In the genomic region with DNA sequence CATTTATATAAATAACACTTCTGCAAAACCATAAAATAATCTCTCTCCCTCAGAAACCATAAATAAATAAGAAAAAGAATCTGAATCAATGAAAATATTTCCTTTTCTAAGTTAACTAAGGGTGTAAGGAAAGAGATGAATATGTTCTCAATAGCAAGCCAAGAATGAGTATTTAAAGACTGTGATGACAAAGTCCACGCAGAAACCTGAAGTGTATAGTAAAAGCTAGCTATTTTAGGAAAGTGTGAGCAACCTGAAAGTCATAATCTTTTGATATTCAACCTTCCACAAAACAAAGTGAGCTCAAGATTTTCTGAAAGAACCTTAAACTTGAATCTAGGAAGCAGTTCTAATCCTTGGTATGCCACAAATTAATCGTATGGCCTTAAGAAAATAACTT, we compare ENCODE assay signal across 15 cellular contexts. TPM values are rescaled to one million over a fixed set of nuclear protein-coding genes. Genes with fewer than 3 reads are reported as not detected.
DNase-seq lines count a peak whose midpoint lies in the region; ATAC-seq and TF ChIP-seq lines count a peak whose summit lies in the region.
"Had no signal": no experiment of that assay in that cellular context is flagged by ENCODE, and none has a peak within 500 bp of the region (broad histone marks: within the 10 kb centered on the region; RNA-seq: fewer than 3 reads in every experiment).

No MANE protein-coding gene starts in this region.

- no peaks in the 10 kb centered on the region for H3K36me3 ChIP-seq in OCI-LY7 (ENCODE audit: insufficient read depth, low read length)

- no peaks in the 10 kb centered on the region for H4K20me1 ChIP-seq in OCI-LY7 (ENCODE audit: insufficient read depth, low read length)

- intact Hi-C loops in OCI-LY7 (cut with micrococcal nuclease; ENCODE audit: unreplicated experiment) = no loop called here

- peak overlapping the region; percentile 20; the same call in 1 of the 2 replicates for H2AFZ ChIP-seq in OCI-LY7 (ENCODE audit: low read length)

- H3K4me3 ChIP-seq in OCI-LY7 (ENCODE audit: low read depth, low read length, poor library complexity, severe bottlenecking) = no peak overlapping the region

- no peaks in the 10 kb centered on the region for H3K9me3 ChIP-seq in OCI-LY7 (ENCODE audit: low read length)
- H3K9me3 ChIP-seq: Caco-2 had no signal

- POLR2A ChIA-PET in OCI-LY7 (lab: Charles Lee) = interaction anchor here (1.4 to 1.9 kb wide), 3 partner anchors 10 to 42 kb away, joined by 4 to 7 read pairs (median 4); no protein-coding TSS in a partner anchor

- peaks cover 5% of the 10 kb centered on the region for H3K36me3 Mint-ChIP-seq in activated naive CD8-positive, alpha-beta T cell
- H3K36me3 Mint-ChIP-seq in activated naive CD8-positive, alpha-beta T cell treated with anti-CD3 and anti-CD28 coated beads, Interleukin-2, amount 50 U/mL, for 24 hours (ENCODE audit: low read depth) = no peaks in the 10 kb centered on the region
- no peaks in the 10 kb centered on the region for H3K36me3 Mint-ChIP-seq in stimulated activated effector memory CD8-positive, alpha-beta T cell treated with anti-CD3 and anti-CD28 coated beads, Interleukin-12 subunit alpha, Interleukin-12 subunit beta, amount 100 ng/mL, for 72 hours

- no peaks in the 10 kb centered on the region for H3K79me2 ChIP-seq in OCI-LY7 (ENCODE audit: insufficient read depth, low read depth, low read length)

- DNase-seq in activated naive CD8-positive, alpha-beta T cell treated with anti-CD3 and anti-CD28 coated beads, Interleukin-2, amount 50 U/mL, for 24 hours = no peak
- no peak for DNase-seq in OCI-LY7 (ENCODE audit: low spot score)
- DNase-seq in stimulated activated effector memory CD8-positive, alpha-beta T cell treated with anti-CD3 and anti-CD28 coated beads, Interleukin-12 subunit alpha, Interleukin-12 subunit beta, amount 100 ng/mL, for 72 hours (ENCODE audit: low spot score in 2 of 2) = no peak
- DNase-seq in NCI-H2107 treated with DMSO at 0.1 percent for 48 hours (lab: John Stamatoyannopoulos, UW; ENCODE audit: unreplicated experiment) = no peak
- no peak for DNase-seq in SKM-1 treated with dmso at 0.1 percent for 144 hours (lab: John Stamatoyannopoulos, UW; ENCODE audit: unreplicated experiment)
- DNase-seq in germinal center (ENCODE audit: low spot score) = no peak
- DNase-seq: AML-193; Caco-2; CD4-positive, alpha-beta T cell; DMS79; GDM1; H9; IMR-90 had no signal

- no peaks in the 10 kb centered on the region for H3K9me3 Mint-ChIP-seq in activated naive CD8-positive, alpha-beta T cell (ENCODE audit: low read depth)
- H3K9me3 Mint-ChIP-seq in activated naive CD8-positive, alpha-beta T cell treated with anti-CD3 and anti-CD28 coated beads, Interleukin-2, amount 50 U/mL, for 24 hours = peaks cover 3% of the 10 kb centered on the region
- no peaks in the 10 kb centered on the region for H3K9me3 Mint-ChIP-seq in stimulated activated effector memory CD8-positive, alpha-beta T cell treated with anti-CD3 and anti-CD28 coated beads, Interleukin-12 subunit alpha, Interleukin-12 subunit beta, amount 100 ng/mL, for 72 hours
- H3K9me3 Mint-ChIP-seq: CD4-positive, alpha-beta T cell; H9 had no signal

- no peak overlapping the region for H3K4me2 ChIP-seq in OCI-LY7 (ENCODE audit: low read length)

- CTCF ChIA-PET in OCI-LY7 (lab: Charles Lee; ENCODE audit: unreplicated experiment) = no interaction called here

- no peaks in the 10 kb centered on the region for H3K4me1 ChIP-seq in OCI-LY7 (ENCODE audit: insufficient read depth, low read length, poor library complexity, severe bottlenecking)
- H3K4me1 ChIP-seq: Caco-2 had no signal

- no TSS peak for BruUV-seq in OCI-LY7 (replicated peaks; lab: Mats Ljungman, UMichigan)

- no peaks in the 10 kb centered on the region for H3K27me3 Mint-ChIP-seq in activated naive CD8-positive, alpha-beta T cell
- no peaks in the 10 kb centered on the region for H3K27me3 Mint-ChIP-seq in activated naive CD8-positive, alpha-beta T cell treated with anti-CD3 and anti-CD28 coated beads, Interleukin-2, amount 50 U/mL, for 24 hours

- peaks cover 24% of the 10 kb centered on the region for H3K4me1 Mint-ChIP-seq in activated naive CD8-positive, alpha-beta T cell (ENCODE audit: low read depth)
- H3K4me1 Mint-ChIP-seq in activated naive CD8-positive, alpha-beta T cell treated with anti-CD3 and anti-CD28 coated beads, Interleukin-2, amount 50 U/mL, for 24 hours = peaks cover 17% of the 10 kb centered on the region
- no peaks in the 10 kb centered on the region for H3K4me1 Mint-ChIP-seq in stimulated activated effector memory CD8-positive, alpha-beta T cell treated with anti-CD3 and anti-CD28 coated beads, Interleukin-12 subunit alpha, Interleukin-12 subunit beta, amount 100 ng/mL, for 72 hours
- H3K4me1 Mint-ChIP-seq: H9 had no signal

- TF ChIP-seq CTCF in OCI-LY7 (conservative IDR thresholded peaks at IDR 0.05; ENCODE audit: low read length) = no peak

- no peak overlapping the region for H3K27ac ChIP-seq in OCI-LY7 (ENCODE audit: low read depth, low read length, poor library complexity, severe bottlenecking)
- H3K27ac ChIP-seq: C4-2B had no signal

- H3K4me3 Mint-ChIP-seq in activated naive CD8-positive, alpha-beta T cell = no peak overlapping the region
- H3K4me3 Mint-ChIP-seq in activated naive CD8-positive, alpha-beta T cell treated with anti-CD3 and anti-CD28 coated beads, Interleukin-2, amount 50 U/mL, for 24 hours = no peak overlapping the region
- H3K4me3 Mint-ChIP-seq in stimulated activated effector memory CD8-positive, alpha-beta T cell treated with anti-CD3 and anti-CD28 coated beads, Interleukin-12 subunit alpha, Interleukin-12 subunit beta, amount 100 ng/mL, for 72 hours = no peak overlapping the region
- H3K4me3 Mint-ChIP-seq: CD4-positive, alpha-beta T cell; H9 had no signal

- H3K9me2 ChIP-seq in OCI-LY7 (ENCODE audit: insufficient read depth, low read length) = no peaks in the 10 kb centered on the region

- no peak for ATAC-seq in activated naive CD8-positive, alpha-beta T cell treated with anti-CD3 and anti-CD28 coated beads, Interleukin-2, amount 50 U/mL, for 24 hours
- ATAC-seq in stimulated activated effector memory CD8-positive, alpha-beta T cell treated with anti-CD3 and anti-CD28 coated beads, Interleukin-12 subunit alpha, Interleukin-12 subunit beta, amount 100 ng/mL, for 72 hours = peak; percentile 79

- H3K27ac Mint-ChIP-seq in activated naive CD8-positive, alpha-beta T cell = peak overlapping the region; percentile 41
- no peak overlapping the region for H3K27ac Mint-ChIP-seq in activated naive CD8-positive, alpha-beta T cell treated with anti-CD3 and anti-CD28 coated beads, Interleukin-2, amount 50 U/mL, for 24 hours
- no peak overlapping the region for H3K27ac Mint-ChIP-seq in stimulated activated effector memory CD8-positive, alpha-beta T cell treated with anti-CD3 and anti-CD28 coated beads, Interleukin-12 subunit alpha, Interleukin-12 subunit beta, amount 100 ng/mL, for 72 hours
- H3K27ac Mint-ChIP-seq: CD4-positive, alpha-beta T cell; H9 had no signal

RNA-seq across cellular contexts. Expression of a gene that starts 15.9 kb away (rescaled TPM):
- total RNA-seq in OCI-LY7 (2014; rRNA removed; shearing (Covaris generic)) = 0.85 and 1.0 TPM in 2 replicates
- 0.95 and 1.6 TPM in 2 replicates for total RNA-seq in OCI-LY7 (2022)
